ENCODE assay signal across 9 cellular contexts in genomic region chr10:80492875-80493413, GRCh38. TPM values are rescaled to one million over a fixed set of nuclear protein-coding genes. Genes with fewer than 3 reads are reported as not detected.
DNase-seq lines count a peak whose midpoint lies in the region; ATAC-seq and TF ChIP-seq lines count a peak whose summit lies in the region.
"Had no signal": no experiment of that assay in that cellular context is flagged by ENCODE, and none has a peak within 500 bp of the region (broad histone marks: within the 10 kb centered on the region; RNA-seq: fewer than 3 reads in every experiment).

No MANE protein-coding gene starts in this region.

- intact Hi-C loops in posterior vena cava (cut with DNase I), result no loop called here

- H3K27me3 ChIP-seq in HL-60 (ENCODE audit: insufficient read depth, poor library complexity, severe bottlenecking), result no peaks in the 10 kb centered on the region
- H3K27me3 ChIP-seq: tibial artery had no signal

- TF ChIP-seq CTCF in GM12865 (IDR thresholded peaks at IDR 0.05; ENCODE audit: insufficient read depth, low read depth, low read length, missing control alignments), result no peak
- no peak for TF ChIP-seq CTCF in HL-60 (IDR thresholded peaks at IDR 0.05; ENCODE audit: insufficient read depth, low read length)
- TF ChIP-seq CTCF in fibroblast of villous mesenchyme (IDR thresholded peaks at IDR 0.05; ENCODE audit: insufficient read depth, low read depth, low read length), result no peak

- H3K27ac ChIP-seq in HL-60 (replicated peaks), result peak overlapping the region; percentile 84

- DNase-seq in GM12865 (ENCODE audit: low read depth) (peak; percentile 28), HL-60 (ENCODE audit: low read depth in 1 of 2, low spot score in 1 of 2) (no peak), fibroblast of villous mesenchyme (ENCODE audit: low read depth) (peak; percentile 40), DMS79 (lab: John Stamatoyannopoulos, UW) (no peak), posterior vena cava (ENCODE audit: low spot score) (no peak)
- DNase-seq in stimulated activated CD4-positive, alpha-beta T cell treated with anti-CD3 and anti-CD28 coated beads, Interleukin-15, amount 100 ng/mL, for 24 hours, result no peak
- no peak for DNase-seq in activated effector memory CD4-positive, alpha-beta T cell treated with Interleukin-2 at 50 U/mL for 16 hours

- ATAC-seq in GM21423 (IDR thresholded peaks at IDR 0.05; ENCODE audit: unreplicated experiment), result peak; percentile 20

- H3K4me3 ChIP-seq in GM12865 (ENCODE audit: low read depth, low read length) (no peak overlapping the region), HL-60 (replicated peaks; ENCODE audit: insufficient read depth, low read length) (no peak overlapping the region), fibroblast of villous mesenchyme (ENCODE audit: low read depth, low read length) (no peak overlapping the region)
- H3K4me3 ChIP-seq: tibial artery had no signal

RNA-seq across cellular contexts. Expression of gene TSPAN14, which starts 38.8 kb away (rescaled TPM):
- total RNA-seq in fibroblast of villous mesenchyme (39.0 and 51.4 TPM in 2 replicates), posterior vena cava (10 to 100 TPM; 56.6 to 57.4 TPM)

RNA-seq across cellular contexts. Expression of gene SH2D4B, which starts 44.8 kb away (rescaled TPM):
- under 0.01 TPM in 1 of 2 replicates, not detected in the other for total RNA-seq in fibroblast of villous mesenchyme
- total RNA-seq in posterior vena cava, result under 1 TPM in 1 of 2 donors, not detected in 1; 0.10 TPM

Comparison
In these comparisons a context has a peak if more than half of its experiments do, and no peak if none do; other contexts are left out.
1. DNase-seq: peak in GM12865 (single experiment) and fibroblast of villous mesenchyme (single experiment); none in HL-60 (0 of 2), stimulated activated CD4-positive, alpha-beta T cell treated with anti-CD3 and anti-CD28 coated beads, Interleukin-15, amount 100 ng/mL, for 24 hours (single experiment), activated effector memory CD4-positive, alpha-beta T cell treated with Interleukin-2 at 50 U/mL for 16 hours (single experiment), DMS79 (single experiment) and posterior vena cava (single experiment).